Comparison of ENCODE assay signal across 8 cellular contexts in the genomic region with DNA sequence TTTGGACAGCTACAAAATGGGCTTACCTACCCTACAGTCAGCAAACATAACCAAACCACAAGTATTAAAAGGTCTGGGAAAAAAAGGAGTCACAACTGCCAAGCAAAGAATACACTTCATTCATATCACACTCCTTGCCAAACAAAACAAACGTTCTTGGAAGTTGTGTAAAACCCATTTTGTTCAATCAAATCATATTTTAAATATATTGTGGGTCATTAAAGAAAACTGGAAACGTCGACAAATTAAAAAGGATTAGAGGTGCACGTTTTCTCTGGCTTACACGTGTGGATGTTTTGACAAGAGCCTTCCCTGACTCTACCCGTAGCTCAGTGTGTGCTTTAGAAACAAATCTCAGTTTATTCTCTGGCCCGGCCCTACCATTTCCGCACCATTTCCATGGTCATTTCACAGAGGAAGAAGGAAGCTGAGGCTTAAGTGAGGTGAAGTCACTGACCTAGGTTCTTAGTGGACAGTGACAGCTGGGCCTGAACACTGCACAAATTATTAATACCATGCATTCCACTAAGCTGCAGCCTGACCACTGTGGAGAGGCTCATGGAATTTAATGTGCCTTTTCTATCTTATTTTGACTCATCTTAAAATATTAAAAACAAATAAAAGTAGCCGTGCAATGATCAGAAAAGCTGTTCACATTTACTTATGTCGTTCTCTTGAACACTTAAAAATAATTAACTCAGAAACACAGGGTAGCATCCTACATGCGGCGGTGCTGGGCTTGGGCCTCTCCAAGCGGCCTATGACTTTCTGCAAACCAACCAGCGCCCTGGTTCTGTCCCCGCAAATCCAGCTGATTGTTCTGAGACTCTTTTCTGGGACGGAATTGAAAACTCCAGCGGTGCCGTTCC. TPM values are rescaled to one million over a fixed set of nuclear protein-coding genes. Genes with fewer than 3 reads are reported as not detected.
A peak's percentile ranks its signal among the peaks of the same experiment; 100 is the strongest.
DNase-seq lines count a peak whose midpoint lies in the region; ATAC-seq and TF ChIP-seq lines count a peak whose summit lies in the region.

No MANE protein-coding gene starts in this region.

- H2AFZ ChIP-seq in OCI-LY1 (ENCODE audit: low read length), result 0 out of 2 replicates have a peak overlapping the region, but pooled peaks have one; percentile 55

- no peak for TF ChIP-seq POLR2A in uterus (IDR thresholded peaks at IDR 0.05)

- H3K9ac ChIP-seq in OCI-LY1 (ENCODE audit: low read length) (peak overlapping the region; percentile 68), duodenal mucosa (ENCODE audit: low read depth in 1 of 2, low read length in 2 of 2) (peak overlapping the region; percentile 55 to 66)

- H3K27ac ChIP-seq in OCI-LY1 (ENCODE audit: low read depth, low read length, poor library complexity, severe bottlenecking), result no peak overlapping the region
- H3K27ac ChIP-seq in duodenal mucosa (ENCODE audit: low read depth, low read length), result no peak overlapping the region
- H3K27ac ChIP-seq in uterus, result peak overlapping the region; percentile 69 to 78

- no peak for TF ChIP-seq CTCF in GM06990 (IDR thresholded peaks at IDR 0.05; ENCODE audit: insufficient read depth, low read length, poor library complexity, severe bottlenecking)
- TF ChIP-seq CTCF in OCI-LY1 (IDR thresholded peaks at IDR 0.05; ENCODE audit: low read length), result no peak
- no peak for TF ChIP-seq CTCF in uterus (IDR thresholded peaks at IDR 0.05)
- TF ChIP-seq CTCF in GM13976 (IDR thresholded peaks at IDR 0.05; ENCODE audit: borderline replicate concordance, control extremely low read depth, extremely low read depth, insufficient read depth, missing control alignments), result no peak

- H3K27me3 ChIP-seq in GM06990 (replicated peaks; ENCODE audit: control insufficient read depth, insufficient read depth, low read length) (no peaks in the 10 kb centered on the region), OCI-LY1 (ENCODE audit: insufficient read depth, low read length) (no peaks in the 10 kb centered on the region), duodenal mucosa (ENCODE audit: control insufficient read depth in 1 of 2, insufficient read depth in 2 of 2, low read length in 2 of 2) (peaks cover 0 to 3% of the 10 kb centered on the region in 2 donors), mononuclear cell (ENCODE audit: insufficient read depth, low read length) (no peaks in the 10 kb centered on the region), uterus (no peaks in the 10 kb centered on the region)

- H3K4me2 ChIP-seq in OCI-LY1 (ENCODE audit: low read length), result peak overlapping the region; percentile 83

- H3K4me3 ChIP-seq in GM06990 (replicated peaks; ENCODE audit: low read depth, low read length) (peak overlapping the region; percentile 55), OCI-LY1 (ENCODE audit: low read depth, low read length, poor library complexity, severe bottlenecking) (peak overlapping the region; percentile 70), duodenal mucosa (ENCODE audit: low read depth in 1 of 2, low read length in 2 of 2) (peak overlapping the region; percentile 68 to 69), mononuclear cell (ENCODE audit: low read length) (peak overlapping the region; percentile 62), uterus (peak overlapping the region; percentile 49 to 54)

- H3K9me3 ChIP-seq in OCI-LY1 (ENCODE audit: low read length) (no peaks in the 10 kb centered on the region), duodenal mucosa (ENCODE audit: control insufficient read depth in 1 of 2, low read length in 2 of 2) (no peaks in the 10 kb centered on the region), mononuclear cell (ENCODE audit: low read depth, low read length) (no peaks in the 10 kb centered on the region), uterus (no peaks in the 10 kb centered on the region)

- H3K36me3 ChIP-seq in GM06990 (ENCODE audit: control insufficient read depth, insufficient read depth, low read length), result no peaks in the 10 kb centered on the region
- H3K36me3 ChIP-seq in OCI-LY1 (ENCODE audit: insufficient read depth, low read length), result no peaks in the 10 kb centered on the region
- no peaks in the 10 kb centered on the region for H3K36me3 ChIP-seq in duodenal mucosa (ENCODE audit: control insufficient read depth in 1 of 2, insufficient read depth in 2 of 2, low read length in 2 of 2)
- no peaks in the 10 kb centered on the region for H3K36me3 ChIP-seq in uterus

- H3F3A ChIP-seq in OCI-LY1 (ENCODE audit: insufficient read depth, low read length), result no peaks in the 10 kb centered on the region; the same call in 1 of the 2 replicates

- peaks cover 35% of the 10 kb centered on the region for H3K4me1 ChIP-seq in OCI-LY1 (ENCODE audit: insufficient read depth, low read length, severe bottlenecking)
- peaks cover 0 to 8% of the 10 kb centered on the region in 2 donors for H3K4me1 ChIP-seq in duodenal mucosa (ENCODE audit: control insufficient read depth in 1 of 2, insufficient read depth in 2 of 2, low read length in 2 of 2)
- peaks cover 11% of the 10 kb centered on the region for H3K4me1 ChIP-seq in mononuclear cell (ENCODE audit: insufficient read depth, low read length)
- H3K4me1 ChIP-seq in uterus, result no peaks in the 10 kb centered on the region

- in situ Hi-C loops in GM13976 (cut with MboI; ENCODE audit: low sequenced_read_pairs, unreplicated experiment), result no loop called here

- intact Hi-C loops in uterus (cut with DNase I; ENCODE audit: low total_unique reads), result no loop called here

- no peaks in the 10 kb centered on the region for H3K79me2 ChIP-seq in OCI-LY1 (ENCODE audit: insufficient read depth, low read length)

- DNase-seq in GM06990 (ENCODE audit: extremely low read depth, insufficient read length) (no peak), uterus (no peak), GM13976 (ENCODE audit: low spot score) (no peak)
- no peak for DNase-seq in activated CD4-positive, alpha-beta T cell treated with anti-CD3 and anti-CD28 coated beads for 1 hour

- H3K9me2 ChIP-seq in OCI-LY1 (ENCODE audit: low read depth, low read length), result no peaks in the 10 kb centered on the region

- H4K20me1 ChIP-seq in OCI-LY1 (ENCODE audit: insufficient read depth, low read length), result no peaks in the 10 kb centered on the region

- no peak for ATAC-seq in HG02885 (IDR thresholded peaks at IDR 0.05; ENCODE audit: poor library complexity, unreplicated experiment)

RNA-seq across cellular contexts. Expression of gene CEP112, which starts 1.0 kb away (rescaled TPM):
- 3.3 TPM for total RNA-seq in mononuclear cell
- 10 to 100 TPM; 36.6 to 96.5 (median 52.4) TPM for total RNA-seq in uterus

RNA-seq across cellular contexts. Expression of gene APOH, which starts 38.2 kb away (rescaled TPM):
- not detected for total RNA-seq in mononuclear cell
- under 1 TPM in 1 of 4 donors, not detected in 3; 0.61 TPM for total RNA-seq in uterus

Comparison
In these comparisons a context has a peak if more than half of its experiments do, and no peak if none do; other contexts are left out.
1. H3K27ac ChIP-seq: peak in uterus (2 of 2); none in OCI-LY1 (single experiment) and duodenal mucosa (single experiment).
2. Peak in every context shown above with its lines, with median percentiles within 50 percentile points of each other: H3K4me3 ChIP-seq.